ENCODE assay signal across 1 cellular context in genomic region chr15:43266386-43266785, GRCh38.
TF ChIP-seq lines count a peak whose summit lies in the region.

No MANE protein-coding gene starts in this region.

TF ChIP-seq in GM23338, 12 proteins besides CTCF, POLR2A, EP300 and RAD21 (continued from another document):
- TF ChIP-seq ZNF462 (CRISPR knock-in tag; IDR thresholded peaks at IDR 0.05) (no peak), POLR2AphosphoS5 (IDR thresholded peaks at IDR 0.05; ENCODE audit: low read depth) (no peak), CREB1 (CRISPR knock-in tag; IDR thresholded peaks at IDR 0.05; ENCODE audit: low read depth) (no peak), STAT1 (IDR thresholded peaks at IDR 0.05; ENCODE audit: unreplicated experiment) (no peak), EZH2 (IDR thresholded peaks at IDR 0.05; ENCODE audit: low read depth, unreplicated experiment) (no peak), JUNB (IDR thresholded peaks at IDR 0.05; ENCODE audit: unreplicated experiment) (no peak), ZNF331 (CRISPR knock-in tag; IDR thresholded peaks at IDR 0.05; ENCODE audit: low read depth) (no peak), ETS1 (IDR thresholded peaks at IDR 0.05) (no peak)
